ENCODE assay signal across 1 cellular context in genomic region chr5:85841653-85842052, GRCh38.
TF ChIP-seq lines count a peak whose summit lies in the region.

No MANE protein-coding gene starts in this region.

TF ChIP-seq in K562, 482 proteins besides CTCF, POLR2A, EP300 and RAD21 (continued from another document and continues in another):
- TF ChIP-seq RREB1 (CRISPR knock-in tag; IDR thresholded peaks at IDR 0.05) (no peak), HLTF (IDR thresholded peaks at IDR 0.05) (no peak), ARID1B (IDR thresholded peaks at IDR 0.05) (peak; percentile 71), ETS2 (tag; IDR thresholded peaks at IDR 0.05; ENCODE audit: borderline replicate concordance, poor library complexity, severe bottlenecking) (no peak), TBP (optimal IDR thresholded peaks at IDR 0.05; ENCODE audit: low read depth, low read length) (no peak), CHAMP1 (IDR thresholded peaks at IDR 0.05) (peak; percentile 86), STAG1 (CRISPR knock-in tag; IDR thresholded peaks at IDR 0.05; ENCODE audit: borderline replicate concordance) (no peak), TCF3 (CRISPR knock-in tag; IDR thresholded peaks at IDR 0.05) (peak; percentile 69), ZNF407 (IDR thresholded peaks at IDR 0.05; ENCODE audit: low read depth) (no peak), ZNF583 (CRISPR knock-in tag; IDR thresholded peaks at IDR 0.05) (no peak), STAT6 (CRISPR knock-in tag; IDR thresholded peaks at IDR 0.05) (no peak), SMAD2 (IDR thresholded peaks at IDR 0.05; ENCODE audit: low read depth, low read length) (no peak), CREM (IDR thresholded peaks at IDR 0.05; ENCODE audit: low read depth) (no peak), ZNF699 (CRISPR knock-in tag; IDR thresholded peaks at IDR 0.05; ENCODE audit: insufficient replicate concordance) (no peak), ZNF668 (CRISPR knock-in tag; IDR thresholded peaks at IDR 0.05) (no peak), TCF7 (IDR thresholded peaks at IDR 0.05; ENCODE audit: borderline replicate concordance) (no peak), ZNF717 (CRISPR knock-in tag; IDR thresholded peaks at IDR 0.05) (no peak), NBN (IDR thresholded peaks at IDR 0.05; ENCODE audit: low read depth) (no peak), ZNF609 (CRISPR knock-in tag; IDR thresholded peaks at IDR 0.05; ENCODE audit: borderline replicate concordance) (no peak), FOS (IDR thresholded peaks at IDR 0.05; ENCODE audit: extremely low read depth, insufficient read length) (no peak), HBP1 (CRISPR knock-in tag; IDR thresholded peaks at IDR 0.05) (no peak), IRF2 (CRISPR knock-in tag; IDR thresholded peaks at IDR 0.05) (no peak), MBD2 (IDR thresholded peaks at IDR 0.05; ENCODE audit: borderline replicate concordance, low read depth) (no peak), ATF6 (CRISPR knock-in tag; IDR thresholded peaks at IDR 0.05) (no peak), MTA2 (IDR thresholded peaks at IDR 0.05; ENCODE audit: low read depth) (peak; percentile 44)
